Comparison of ENCODE assay signal across 21 cellular contexts in the genomic region with DNA sequence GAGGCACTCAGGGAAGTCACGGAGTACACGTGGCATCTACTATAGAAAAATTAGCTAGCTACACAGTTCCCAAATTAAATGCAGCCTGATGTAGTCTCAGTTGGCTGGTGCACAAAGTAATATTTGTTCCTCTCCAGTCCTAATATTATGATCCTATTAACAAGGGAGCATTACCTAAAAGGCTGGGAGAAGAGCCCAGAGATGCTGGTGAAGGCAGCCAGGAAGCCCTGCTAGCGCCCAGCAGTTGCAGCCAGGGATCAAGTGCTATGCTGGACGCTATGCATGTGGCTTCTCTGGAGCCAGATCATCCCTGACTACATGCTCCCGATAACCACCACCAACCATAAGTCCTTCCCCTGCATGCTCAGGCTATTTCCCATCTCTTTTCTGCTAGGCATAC.
"Had no signal": no experiment of that assay in that cellular context is flagged by ENCODE, and none has a peak within 500 bp of the region (broad histone marks: within the 10 kb centered on the region; RNA-seq: fewer than 3 reads in every experiment).

No MANE protein-coding gene starts in this region.

- H3K27me3 ChIP-seq: foreskin keratinocyte had no signal

- H3K4me1 Mint-ChIP-seq: immature natural killer cell, mesothelial cell of epicardium, naive B cell had no signal

- H3K36me3 Mint-ChIP-seq: immature natural killer cell, mesothelial cell of epicardium, naive B cell had no signal

- H3K4me1 ChIP-seq: esophagus muscularis mucosa, foreskin keratinocyte, gastroesophageal sphincter, heart left ventricle, left lung, lower lobe of right lung had no signal

- H3K27ac Mint-ChIP-seq: immature natural killer cell, mesothelial cell of epicardium, naive B cell had no signal

- H3K4me3 ChIP-seq: coronary artery, dorsolateral prefrontal cortex, esophagus muscularis mucosa, gastroesophageal sphincter, heart left ventricle, hepatocyte, left lung, lower lobe of right lung, mucosa of descending colon had no signal

- H3K36me3 ChIP-seq: esophagus muscularis mucosa, gastroesophageal sphincter, heart left ventricle, left lung, lower lobe of right lung had no signal

- ATAC-seq: foreskin keratinocyte, gastroesophageal sphincter, left lung, lower lobe of right lung, mucosa of descending colon had no signal

- H3K27ac ChIP-seq: coronary artery, dorsolateral prefrontal cortex, esophagus muscularis mucosa, foreskin keratinocyte, gastroesophageal sphincter, heart left ventricle, hepatocyte, left lung, lower lobe of right lung had no signal

- H3K4me3 Mint-ChIP-seq: immature natural killer cell, mesothelial cell of epicardium, naive B cell had no signal

- H3K9me3 ChIP-seq: mucosa of descending colon had no signal

- DNase-seq: dermis blood vessel endothelial cell; effector CD4-positive, alpha-beta T cell; effector memory CD4-positive, alpha-beta T cell; foreskin keratinocyte; heart left ventricle; hypothalamus; immature natural killer cell; islet precursor cell; kidney; kidney glomerular epithelial cell; left lung; lower lobe of right lung; mesenchymal stem cell; mucosa of descending colon; naive B cell had no signal
